Comparison of ENCODE assay signal across 15 cellular contexts in genomic region chr2:113137827-113138226, GRCh38. TPM values are rescaled to one million over a fixed set of nuclear protein-coding genes. Genes with fewer than 3 reads are reported as not detected.
"Had no signal": no experiment of that assay in that cellular context is flagged by ENCODE, and none has a peak within 500 bp of the region (broad histone marks: within the 10 kb centered on the region; RNA-seq: fewer than 3 reads in every experiment).

No MANE protein-coding gene starts in this region.

- H3K9me3 ChIP-seq: left ventricle myocardium inferior, SK-N-SH, thoracic aorta had no signal

- H3K4me3 ChIP-seq: hepatocyte, left ventricle myocardium inferior, thoracic aorta had no signal

- H3K9ac ChIP-seq: SK-N-SH had no signal

- DNase-seq: activated naive CD8-positive, alpha-beta T cell treated with anti-CD3 and anti-CD28 coated beads, Interleukin-2, amount 10 ng/mL, durations not matched to agents 7 days and 5 days; cortex of kidney; foreskin keratinocyte; left ventricle myocardium inferior; posterior cingulate gyrus had no signal

- H3K27ac Mint-ChIP-seq: mesothelial cell of epicardium, nephron had no signal

- H3K27me3 ChIP-seq: foreskin keratinocyte, hepatocyte had no signal

- H3K27ac ChIP-seq: left ventricle myocardium inferior, thoracic aorta had no signal

- H3K36me3 Mint-ChIP-seq: activated CD4-positive, alpha-beta memory T cell treated with anti-CD3 and anti-CD28 coated beads for 36 hours; activated naive CD8-positive, alpha-beta T cell treated with anti-CD3 and anti-CD28 coated beads, Interleukin-2, amount 10 ng/mL, durations not matched to agents 7 days and 5 days; immature natural killer cell; mesothelial cell of epicardium; stimulated activated naive B cell treated with anti-CD40 and anti-IgM and Interleukin-4, amounts not matched to agents 10 μg/mL and 1 μg/mL and 100 μg/mL, for 72 hours had no signal

- H3K9me3 Mint-ChIP-seq: activated CD4-positive, alpha-beta memory T cell treated with anti-CD3 and anti-CD28 coated beads for 36 hours; activated naive CD8-positive, alpha-beta T cell treated with anti-CD3 and anti-CD28 coated beads, Interleukin-2, amount 10 ng/mL, durations not matched to agents 7 days and 5 days; immature natural killer cell; mesothelial cell of epicardium; nephron; stimulated activated naive B cell treated with anti-CD40 and anti-IgM and Interleukin-4, amounts not matched to agents 10 μg/mL and 1 μg/mL and 100 μg/mL, for 72 hours had no signal

- H3K79me2 ChIP-seq: hepatocyte had no signal

- H3K4me3 Mint-ChIP-seq: nephron had no signal

- H3K4me1 ChIP-seq: left ventricle myocardium inferior had no signal

- H3K36me3 ChIP-seq: left ventricle myocardium inferior, thoracic aorta had no signal

- H3K4me2 ChIP-seq: SK-N-SH had no signal

- H3K27me3 Mint-ChIP-seq: activated CD4-positive, alpha-beta memory T cell treated with anti-CD3 and anti-CD28 coated beads for 36 hours had no signal

RNA-seq across cellular contexts. Expression of gene IL1RN, which starts 10.4 kb away (rescaled TPM):
- total RNA-seq: glomerular endothelial cell, lung microvascular endothelial cell, mesothelial cell of epicardium had no signal
- polyA plus RNA-seq: SK-N-SH had no signal
